In genomic region chr20:49583669-49584417, GRCh38 we compare ENCODE assay signal across 8 cellular contexts. TPM values are rescaled to one million over a fixed set of nuclear protein-coding genes. Genes with fewer than 3 reads are reported as not detected.
DNase-seq lines count a peak whose midpoint lies in the region; ATAC-seq lines count a peak whose summit lies in the region.

No MANE protein-coding gene starts in this region.

- no peak overlapping the region for H3K9ac ChIP-seq in muscle layer of colon (ENCODE audit: low read length)

- peak; percentile 77 for DNase-seq in G401 (ENCODE audit: low spot score)
- DNase-seq in NCI-H524 treated with DMSO at 0.1 percent for 48 hours (lab: John Stamatoyannopoulos, UW), result peak; percentile 63
- DNase-seq in cerebellum (ENCODE audit: low spot score), result peak; percentile 22
- no peak for DNase-seq in epidermal melanocyte (ENCODE audit: insufficient read length, low spot score)

- no peak overlapping the region for H3K4me3 ChIP-seq in muscle layer of colon (ENCODE audit: low read depth in 1 of 2, low read length in 2 of 2)

- peaks cover 39% of the 10 kb centered on the region for H3K4me1 ChIP-seq in muscle layer of colon (ENCODE audit: insufficient read depth, low read length)

- in situ Hi-C loops in G401 (cut with HindIII; ENCODE audit: low sequenced_read_pairs), result no loop called here

- peak overlapping the region; percentile 52 for H3K27ac ChIP-seq in muscle layer of colon (ENCODE audit: low read depth, low read length)

- H3K9me3 ChIP-seq in muscle layer of colon (ENCODE audit: low read length), result peaks cover 6% of the 10 kb centered on the region

- H3K36me3 ChIP-seq in muscle layer of colon (ENCODE audit: insufficient read depth, low read length), result no peaks in the 10 kb centered on the region

- no peaks in the 10 kb centered on the region for H3K27me3 ChIP-seq in muscle layer of colon (ENCODE audit: control insufficient read depth in 1 of 2, insufficient read depth in 2 of 2, low read length in 2 of 2)

- ATAC-seq in HG03439 (IDR thresholded peaks at IDR 0.05; ENCODE audit: unreplicated experiment) (no peak), HG03342 (IDR thresholded peaks at IDR 0.05; ENCODE audit: unreplicated experiment) (no peak), GM21528 (IDR thresholded peaks at IDR 0.05; ENCODE audit: low FRiP score, unreplicated experiment) (no peak)

RNA-seq across cellular contexts. Expression of gene PTGIS, which starts 15.9 kb away (rescaled TPM):
- 13.6 and 15.3 TPM in 2 replicates for total RNA-seq in G401 (2014; rRNA removed; shearing (Covaris generic))
- 9.7 TPM for total RNA-seq in cerebellum
